8 cellular contexts compared by ENCODE assay signal in the genomic region with DNA sequence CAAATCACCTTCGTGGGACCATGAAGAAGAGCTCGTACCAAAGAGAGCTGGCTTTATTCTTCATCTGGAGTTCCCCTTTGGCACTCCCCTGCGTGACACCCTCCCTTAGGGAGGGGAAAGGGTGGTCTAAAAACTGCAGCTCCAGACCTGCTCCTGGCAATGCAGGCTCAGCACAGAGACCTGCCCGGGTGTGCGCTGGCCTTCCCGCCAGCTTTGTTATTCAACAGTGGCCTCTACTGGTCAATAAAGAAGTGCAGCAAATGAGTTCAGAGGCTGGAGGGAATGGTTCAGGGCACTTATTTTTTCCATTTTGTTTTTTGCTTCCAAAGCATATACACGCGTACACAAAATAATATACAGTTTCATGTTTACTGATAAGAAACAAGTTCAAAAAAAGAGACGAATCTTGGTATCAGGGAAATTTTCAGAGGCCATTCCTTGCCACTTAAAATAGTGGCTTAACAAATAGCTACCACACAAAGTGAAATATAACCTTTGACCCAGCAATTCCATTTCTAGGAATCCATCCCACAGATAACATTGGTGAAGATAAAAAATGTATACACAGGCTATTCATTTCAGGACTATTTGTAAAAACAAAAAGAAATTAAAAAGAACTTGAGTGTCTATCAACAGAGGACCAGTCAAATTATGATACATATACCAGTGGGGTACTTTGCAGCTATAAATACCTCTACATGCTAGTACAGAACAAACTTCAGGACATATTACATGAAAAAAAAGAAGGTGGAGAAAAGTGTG. TPM values are rescaled to one million over a fixed set of nuclear protein-coding genes. Genes with fewer than 3 reads are reported as not detected.
DNase-seq lines count a peak whose midpoint lies in the region; ATAC-seq and TF ChIP-seq lines count a peak whose summit lies in the region.

No MANE protein-coding gene starts in this region.

- peak overlapping the region; percentile 14 for H3K27ac ChIP-seq in HUES48 (ENCODE audit: low read depth, low read length)

- H3K27ac Mint-ChIP-seq in neural crest cell (ENCODE audit: unreplicated experiment), result no peak overlapping the region

- peaks cover 61% of the 10 kb centered on the region for H3K4me1 Mint-ChIP-seq in activated T-cell treated with anti-CD3 and anti-CD28 coated beads, Interleukin-2, amount 50 U/mL, for 4 hours (ENCODE audit: low read depth)
- peaks cover 25% of the 10 kb centered on the region for H3K4me1 Mint-ChIP-seq in neural crest cell

- H3K4me1 ChIP-seq in HUES48 (ENCODE audit: control insufficient read depth, insufficient read depth, low read length), result peaks cover 6% of the 10 kb centered on the region; the same call in 1 of the 2 replicates

- no peaks in the 10 kb centered on the region for H3K27me3 ChIP-seq in HUES48 (ENCODE audit: control insufficient read depth, insufficient read depth, low read length)

- peak; percentile 84 to 94 for ATAC-seq in activated T-cell treated with anti-CD3 and anti-CD28 coated beads, Interleukin-2, amount 50 U/mL, for 4 hours

- H3K9me3 Mint-ChIP-seq in activated T-cell treated with anti-CD3 and anti-CD28 coated beads, Interleukin-2, amount 50 U/mL, for 4 hours, result no peaks in the 10 kb centered on the region
- no peaks in the 10 kb centered on the region for H3K9me3 Mint-ChIP-seq in neural crest cell

- no peak overlapping the region for H3K4me3 ChIP-seq in HUES48 (ENCODE audit: low read depth, low read length)

- peaks cover 27% of the 10 kb centered on the region for H3K36me3 Mint-ChIP-seq in activated T-cell treated with anti-CD3 and anti-CD28 coated beads, Interleukin-2, amount 50 U/mL, for 4 hours (ENCODE audit: insufficient read depth)
- H3K36me3 Mint-ChIP-seq in neural crest cell (ENCODE audit: low read depth), result peaks cover 12% of the 10 kb centered on the region

- no peaks in the 10 kb centered on the region for H3K9me3 ChIP-seq in HUES48 (ENCODE audit: control insufficient read depth, insufficient read depth, low read length)

- peak; percentile 90 for TF ChIP-seq CTCF in neural crest cell (conservative IDR thresholded peaks at IDR 0.05)

- peaks cover 40% of the 10 kb centered on the region for H3K36me3 ChIP-seq in HUES48 (ENCODE audit: control insufficient read depth, insufficient read depth, low read length)

- H3K4me3 Mint-ChIP-seq in activated T-cell treated with anti-CD3 and anti-CD28 coated beads, Interleukin-2, amount 50 U/mL, for 4 hours, result no peak overlapping the region
- H3K4me3 Mint-ChIP-seq in neural crest cell, result peak overlapping the region; percentile 29

- DNase-seq in SIG-M5 treated with dmso at 0.1 percent for 504 hours (lab: John Stamatoyannopoulos, UW; ENCODE audit: unreplicated experiment), result peak; percentile 63
- DNase-seq in SIG-M5 (lab: John Stamatoyannopoulos, UW), result no peak
- peak; percentile 22 for DNase-seq in NOMO-1 treated with dmso at 0.1 percent for 144 hours (lab: John Stamatoyannopoulos, UW; ENCODE audit: unreplicated experiment)
- DNase-seq in activated T-cell treated with anti-CD3 and anti-CD28 coated beads, Interleukin-2, amount 50 U/mL, for 4 hours, result peak; percentile 28
- peak; percentile 66 for DNase-seq in fibroblast of peridontal ligament (ENCODE audit: extremely low read depth)
- peak; percentile 48 for DNase-seq in neural crest cell (ENCODE audit: low read depth, low spot score)
- DNase-seq in NK-92 treated with Interleukin-12 subunit alpha and Interleukin-12 subunit beta, amount 100 ng/mL, for 24 hours (lab: John Stamatoyannopoulos, UW), result no peak

- H3K9ac ChIP-seq in HUES48 (ENCODE audit: low read depth, low read length), result no peak overlapping the region

- H3K27me3 Mint-ChIP-seq in activated T-cell treated with anti-CD3 and anti-CD28 coated beads, Interleukin-2, amount 50 U/mL, for 4 hours (ENCODE audit: low read depth), result no peaks in the 10 kb centered on the region
- no peaks in the 10 kb centered on the region for H3K27me3 Mint-ChIP-seq in neural crest cell (ENCODE audit: low read depth)

RNA-seq across cellular contexts. Expression of a gene that starts 8.2 kb away (rescaled TPM):
- 100 to 1,000 TPM; 138 to 144 (median 140) TPM for total RNA-seq in activated T-cell treated with anti-CD3 and anti-CD28 coated beads, Interleukin-2, amount 50 U/mL, for 4 hours
- total RNA-seq in neural crest cell, result 108 and 111 TPM in 2 replicates

RNA-seq across cellular contexts. Expression of a gene that starts 24.4 kb away (rescaled TPM):
- total RNA-seq in activated T-cell treated with anti-CD3 and anti-CD28 coated beads, Interleukin-2, amount 50 U/mL, for 4 hours, result 100 to 1,000 TPM in 1 of 3 donors, 10 to 100 TPM in 2; 87.0 to 107 (median 93.4) TPM
- 92.1 and 97.7 TPM in 2 replicates for total RNA-seq in neural crest cell

Comparison
In these comparisons a context has a peak if more than half of its experiments do, and no peak if none do; other contexts are left out.
1. DNase-seq: peak in SIG-M5 treated with dmso at 0.1 percent for 504 hours (single experiment), NOMO-1 treated with dmso at 0.1 percent for 144 hours (single experiment), activated T-cell treated with anti-CD3 and anti-CD28 coated beads, Interleukin-2, amount 50 U/mL, for 4 hours (single experiment), fibroblast of peridontal ligament (single experiment) and neural crest cell (single experiment); none in SIG-M5 (single experiment) and NK-92 treated with Interleukin-12 subunit alpha and Interleukin-12 subunit beta, amount 100 ng/mL, for 24 hours (single experiment).